Comparison of ENCODE assay signal across 21 cellular contexts in the genomic region with DNA sequence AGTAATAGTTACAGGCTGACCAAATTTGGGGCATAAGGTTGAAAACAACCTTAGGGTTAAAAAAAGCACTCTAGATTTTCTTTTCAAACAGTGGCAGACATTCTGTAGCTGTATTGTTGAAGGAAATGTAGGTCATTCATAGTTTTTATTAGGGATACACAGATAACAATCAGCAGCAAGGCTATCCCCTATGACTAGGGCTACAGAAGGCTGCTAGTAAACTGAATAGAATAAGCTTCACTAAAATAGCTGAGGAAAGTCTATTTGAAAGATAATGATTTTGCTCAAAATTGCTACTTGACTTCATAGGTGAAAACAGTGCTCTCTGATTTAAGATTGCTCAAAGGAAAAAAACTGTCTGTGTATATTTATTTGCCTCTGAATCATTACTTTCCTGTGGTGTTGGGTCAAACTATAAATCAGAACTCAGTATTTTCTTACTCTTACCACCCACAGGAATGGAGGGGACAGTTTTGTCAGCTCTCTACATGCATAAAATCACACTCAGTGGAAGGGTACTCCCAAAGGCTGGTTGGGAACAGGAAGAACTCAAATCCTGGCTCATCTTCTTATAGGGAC.
DNase-seq lines count a peak whose midpoint lies in the region; ATAC-seq and TF ChIP-seq lines count a peak whose summit lies in the region.
"Had no signal": no experiment of that assay in that cellular context is flagged by ENCODE, and none has a peak within 500 bp of the region (broad histone marks: within the 10 kb centered on the region; RNA-seq: fewer than 3 reads in every experiment).

No MANE protein-coding gene starts in this region.

- H3K9me3 Mint-ChIP-seq in stimulated activated effector memory CD8-positive, alpha-beta T cell treated with anti-CD3 and anti-CD28 coated beads, Interleukin-12 subunit alpha, Interleukin-12 subunit beta, amount 100 ng/mL, for 72 hours, result no peaks in the 10 kb centered on the region
- H3K9me3 Mint-ChIP-seq: T-cell had no signal

- DNase-seq in HCEC 1CT (peak; percentile 9), astrocyte of the spinal cord (ENCODE audit: low read depth, low spot score) (peak; percentile 26), GM20000 (ENCODE audit: low spot score) (no peak), AG08396 (ENCODE audit: low spot score) (no peak)
- DNase-seq in stimulated activated effector memory CD8-positive, alpha-beta T cell treated with anti-CD3 and anti-CD28 coated beads, Interleukin-12 subunit alpha, Interleukin-12 subunit beta, amount 100 ng/mL, for 72 hours (ENCODE audit: low spot score in 2 of 2), result no peak
- DNase-seq: COR-L47, DMS 273 treated with DMSO at 0.1 percent for 48 hours, DND-41, GDM1, NCI-H1092, NCI-H1436 treated with DMSO at 0.1 percent for 48 hours, NCI-H2029, NCI-H510A, NCI-H82, RPMI8226, SHP77 treated with DMSO at 0.1 percent for 48 hours, T-cell had no signal

- no peaks in the 10 kb centered on the region for H3K36me3 ChIP-seq in OCI-LY3 (replicated peaks; ENCODE audit: low read depth, low read length)

- no peak overlapping the region; the same call in 1 of the 2 replicates for H3K27ac ChIP-seq in OCI-LY3 (ENCODE audit: low read length)

- no peaks in the 10 kb centered on the region for H3K27me3 ChIP-seq in OCI-LY3 (ENCODE audit: low read depth, low read length)

- peaks cover 10% of the 10 kb centered on the region for H3K4me1 ChIP-seq in OCI-LY3 (ENCODE audit: low read length)

- no peaks in the 10 kb centered on the region for H3K9me3 ChIP-seq in OCI-LY3 (ENCODE audit: insufficient read depth, low read length)

- no peak for TF ChIP-seq CTCF in OCI-LY3 (IDR thresholded peaks at IDR 0.05; ENCODE audit: low read depth, low read length)
- no peak for TF ChIP-seq CTCF in astrocyte of the spinal cord (IDR thresholded peaks at IDR 0.05; ENCODE audit: low read depth, low read length)
- TF ChIP-seq CTCF in GM20000 (IDR thresholded peaks at IDR 0.05; ENCODE audit: extremely low read depth, missing control alignments), result no peak

- in situ Hi-C loops in astrocyte of the spinal cord (cut with HindIII; ENCODE audit: low sequenced_read_pairs), result no loop called here

- H3K36me3 Mint-ChIP-seq in stimulated activated effector memory CD8-positive, alpha-beta T cell treated with anti-CD3 and anti-CD28 coated beads, Interleukin-12 subunit alpha, Interleukin-12 subunit beta, amount 100 ng/mL, for 72 hours, result no peaks in the 10 kb centered on the region

- no peak overlapping the region; the same call in 1 of the 2 replicates for H3K9ac ChIP-seq in OCI-LY3 (ENCODE audit: low read length)

- H3K4me1 Mint-ChIP-seq in stimulated activated effector memory CD8-positive, alpha-beta T cell treated with anti-CD3 and anti-CD28 coated beads, Interleukin-12 subunit alpha, Interleukin-12 subunit beta, amount 100 ng/mL, for 72 hours, result no peaks in the 10 kb centered on the region
- H3K4me1 Mint-ChIP-seq: B cell, T-cell had no signal

- ATAC-seq in stimulated activated effector memory CD8-positive, alpha-beta T cell treated with anti-CD3 and anti-CD28 coated beads, Interleukin-12 subunit alpha, Interleukin-12 subunit beta, amount 100 ng/mL, for 72 hours, result peak; percentile 54
- ATAC-seq in GM21619 (IDR thresholded peaks at IDR 0.05; ENCODE audit: unreplicated experiment), result no peak
- ATAC-seq: SK-N-SH treated with all-trans-retinoic acid at 6 μM for 48 hours, T-cell had no signal

- no peak overlapping the region for H3K27ac Mint-ChIP-seq in stimulated activated effector memory CD8-positive, alpha-beta T cell treated with anti-CD3 and anti-CD28 coated beads, Interleukin-12 subunit alpha, Interleukin-12 subunit beta, amount 100 ng/mL, for 72 hours
- H3K27ac Mint-ChIP-seq: B cell, T-cell had no signal

- H2AFZ ChIP-seq in OCI-LY3 (ENCODE audit: low read depth, low read length), result no peak overlapping the region

- H3K4me2 ChIP-seq in OCI-LY3 (ENCODE audit: low read length), result peak overlapping the region; percentile 21; the same call in 1 of the 2 replicates

- H3K79me2 ChIP-seq in OCI-LY3 (ENCODE audit: low read length), result no peaks in the 10 kb centered on the region

- no peak overlapping the region for H3K4me3 Mint-ChIP-seq in stimulated activated effector memory CD8-positive, alpha-beta T cell treated with anti-CD3 and anti-CD28 coated beads, Interleukin-12 subunit alpha, Interleukin-12 subunit beta, amount 100 ng/mL, for 72 hours
- H3K4me3 Mint-ChIP-seq: B cell, T-cell had no signal

- no peaks in the 10 kb centered on the region for H4K20me1 ChIP-seq in OCI-LY3 (ENCODE audit: insufficient read depth, low read length)

- H3K4me3 ChIP-seq in OCI-LY3 (ENCODE audit: low read length) (no peak overlapping the region; the same call in 1 of the 2 replicates), astrocyte of the spinal cord (ENCODE audit: low read depth, low read length) (no peak overlapping the region)

Comparison
In these comparisons a context has a peak if more than half of its experiments do, and no peak if none do; other contexts are left out.
1. DNase-seq: peak in HCEC 1CT (single experiment) and astrocyte of the spinal cord (single experiment); none in stimulated activated effector memory CD8-positive, alpha-beta T cell treated with anti-CD3 and anti-CD28 coated beads, Interleukin-12 subunit alpha, Interleukin-12 subunit beta, amount 100 ng/mL, for 72 hours (0 of 2), GM20000 (single experiment) and AG08396 (single experiment).